In the genomic region with DNA sequence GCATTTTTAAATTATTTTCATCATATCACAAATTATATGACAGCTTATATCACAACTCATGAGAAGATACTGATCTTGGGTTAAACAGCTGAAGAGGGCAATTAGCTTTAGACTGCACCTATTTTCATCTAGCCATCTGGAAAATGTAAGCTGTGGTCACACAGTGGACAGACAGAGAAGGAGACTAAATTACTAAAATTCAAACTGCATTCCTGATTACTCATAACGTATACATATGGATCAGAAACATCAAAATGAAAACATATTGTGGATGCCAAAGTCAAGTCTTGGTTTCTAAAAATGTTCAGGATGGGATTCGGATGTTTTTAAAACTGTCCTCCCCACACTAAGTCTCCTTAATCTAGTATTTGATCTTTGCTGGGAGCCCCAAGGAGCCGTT, we compare ENCODE assay signal across 20 cellular contexts. TPM values are rescaled to one million over a fixed set of nuclear protein-coding genes. Genes with fewer than 3 reads are reported as not detected.
DNase-seq lines count a peak whose midpoint lies in the region; ATAC-seq, FAIRE-seq and TF ChIP-seq lines count a peak whose summit lies in the region.
"Had no signal": no experiment of that assay in that cellular context is flagged by ENCODE, and none has a peak within 500 bp of the region (broad histone marks: within the 10 kb centered on the region; RNA-seq: fewer than 3 reads in every experiment).

No MANE protein-coding gene starts in this region.

- TF ChIP-seq CTCF in RWPE2 (IDR thresholded peaks at IDR 0.05; ENCODE audit: poor library complexity, severe bottlenecking), result no peak

- peaks cover 56% of the 10 kb centered on the region for H3K4me1 Mint-ChIP-seq in activated naive CD4-positive, alpha-beta T cell treated with anti-CD3 and anti-CD28 coated beads, Interleukin-2, amount 50 U/mL, for 24 hours
- H3K4me1 Mint-ChIP-seq in activated naive CD4-positive, alpha-beta T cell treated with anti-CD3 and anti-CD28 coated beads for 36 hours (ENCODE audit: low read depth), result peaks cover 28% of the 10 kb centered on the region

- H3K4me2 ChIP-seq in skeletal muscle satellite cell (ENCODE audit: low read length), result peak overlapping the region; percentile 69

- 72 to 90% (median 77%) methylated on average over 3 of the region's 3 CpGs for WGBS in small intestine, 3 donors

- no peak overlapping the region for H3K27ac ChIP-seq in RWPE2 (ENCODE audit: poor library complexity, severe bottlenecking)
- H3K27ac ChIP-seq in small intestine (ENCODE audit: low read depth in 1 of 2, low read length in 1 of 2), result no peak overlapping the region
- H3K27ac ChIP-seq: colonic mucosa, stomach, uterus had no signal

- H3K4me3 Mint-ChIP-seq in activated naive CD4-positive, alpha-beta T cell treated with anti-CD3 and anti-CD28 coated beads, Interleukin-2, amount 50 U/mL, for 24 hours, result no peak overlapping the region
- no peak overlapping the region for H3K4me3 Mint-ChIP-seq in activated naive CD4-positive, alpha-beta T cell treated with anti-CD3 and anti-CD28 coated beads for 36 hours
- H3K4me3 Mint-ChIP-seq: activated T-cell treated with anti-CD3 and anti-CD28 coated beads, Interleukin-2, amount 50 U/mL, for 4 hours; CD8-positive, alpha-beta memory T cell had no signal

- H3K4me1 ChIP-seq in RWPE2 (ENCODE audit: insufficient read depth, poor library complexity, severe bottlenecking), result peaks cover 9% of the 10 kb centered on the region
- peaks cover 40% of the 10 kb centered on the region for H3K4me1 ChIP-seq in skeletal muscle satellite cell (ENCODE audit: control insufficient read depth, insufficient read depth, low read length)
- no peaks in the 10 kb centered on the region for H3K4me1 ChIP-seq in small intestine (ENCODE audit: control insufficient read depth in 2 of 2, insufficient read depth in 1 of 2, low read depth in 1 of 2, low read length in 1 of 2)
- H3K4me1 ChIP-seq: colonic mucosa had no signal

- H3K36me3 Mint-ChIP-seq in activated naive CD4-positive, alpha-beta T cell treated with anti-CD3 and anti-CD28 coated beads, Interleukin-2, amount 50 U/mL, for 24 hours, result peaks cover 2% of the 10 kb centered on the region
- H3K36me3 Mint-ChIP-seq in activated naive CD4-positive, alpha-beta T cell treated with anti-CD3 and anti-CD28 coated beads for 36 hours (ENCODE audit: low read depth), result peaks cover 6% of the 10 kb centered on the region

- H3K27me3 ChIP-seq in RWPE2 (ENCODE audit: insufficient read depth, poor library complexity, severe bottlenecking), result no peaks in the 10 kb centered on the region
- no peaks in the 10 kb centered on the region for H3K27me3 ChIP-seq in skeletal muscle satellite cell (ENCODE audit: control insufficient read depth, insufficient read depth, low read length)
- H3K27me3 ChIP-seq in small intestine (ENCODE audit: control insufficient read depth in 2 of 2, insufficient read depth in 2 of 2, low read length in 2 of 2), result no peaks in the 10 kb centered on the region
- H3K27me3 ChIP-seq: colonic mucosa, stomach, uterus had no signal

- CTCF ChIA-PET in activated naive CD4-positive, alpha-beta T cell treated with anti-CD3 and anti-CD28 coated beads for 36 hours (lab: Charles Lee), result interaction anchor here (1.1 kb wide), 1 partner anchor 109 kb away, joined by 3 read pairs; no protein-coding TSS in a partner anchor

- no peak for DNase-seq in activated naive CD4-positive, alpha-beta T cell treated with anti-CD3 and anti-CD28 coated beads for 36 hours
- DNase-seq in RWPE2 (ENCODE audit: low spot score), result no peak
- peak; percentile 46 for DNase-seq in fibroblast of gingiva (ENCODE audit: low read depth)
- no peak for DNase-seq in NCI-H510A treated with DMSO at 0.1 percent for 48 hours (lab: John Stamatoyannopoulos, UW)
- DNase-seq in activated gamma-delta T cell treated with Interleukin-2 at 50 U/mL for 16 hours, result no peak
- no peak for DNase-seq in small intestine
- DNase-seq: activated CD4-positive, alpha-beta T cell treated with anti-CD3 and anti-CD28 coated beads, Interleukin-2, amount 50 U/mL, for 48 hours; activated T-cell treated with anti-CD3 and anti-CD28 coated beads, Interleukin-2, amount 50 U/mL, for 4 hours; CD8-positive, alpha-beta memory T cell; colonic mucosa; hypothalamus; NCI-H1930; NCI-H524 treated with DMSO at 0.1 percent for 48 hours; retina; stomach; uterus had no signal

- H3K9me3 ChIP-seq in RWPE2 (ENCODE audit: severe bottlenecking) (no peaks in the 10 kb centered on the region), skeletal muscle satellite cell (replicated peaks; ENCODE audit: low read length) (no peaks in the 10 kb centered on the region), small intestine (ENCODE audit: control insufficient read depth, low read depth) (no peaks in the 10 kb centered on the region)
- H3K9me3 ChIP-seq: colonic mucosa, stomach, uterus had no signal

- H3K27ac Mint-ChIP-seq in activated naive CD4-positive, alpha-beta T cell treated with anti-CD3 and anti-CD28 coated beads, Interleukin-2, amount 50 U/mL, for 24 hours, result peak overlapping the region; percentile 31
- no peak overlapping the region for H3K27ac Mint-ChIP-seq in activated naive CD4-positive, alpha-beta T cell treated with anti-CD3 and anti-CD28 coated beads for 36 hours

- H3K27me3 Mint-ChIP-seq in activated naive CD4-positive, alpha-beta T cell treated with anti-CD3 and anti-CD28 coated beads, Interleukin-2, amount 50 U/mL, for 24 hours, result no peaks in the 10 kb centered on the region
- no peaks in the 10 kb centered on the region for H3K27me3 Mint-ChIP-seq in activated naive CD4-positive, alpha-beta T cell treated with anti-CD3 and anti-CD28 coated beads for 36 hours (ENCODE audit: low read depth)
- H3K27me3 Mint-ChIP-seq: CD8-positive, alpha-beta memory T cell had no signal

- peak overlapping the region; percentile 8 for H3K9ac ChIP-seq in skeletal muscle satellite cell (ENCODE audit: low read depth, low read length)

- H3K36me3 ChIP-seq in RWPE2 (ENCODE audit: low read depth) (0 out of 2 replicates have a peak, but pooled peaks cover 8% of the 10 kb centered on the region), skeletal muscle satellite cell (ENCODE audit: insufficient read depth, low read length) (peaks cover 3% of the 10 kb centered on the region), small intestine (ENCODE audit: control insufficient read depth in 2 of 2, insufficient read depth in 2 of 2, low read length in 2 of 2) (peaks cover 0 to 2% of the 10 kb centered on the region in 2 donors)
- H3K36me3 ChIP-seq: colonic mucosa, uterus had no signal

- FAIRE-seq in small intestine (lab: Jason Lieb, UNC), result no peak
- FAIRE-seq: A204.1, H1 had no signal

- intact Hi-C loops in activated naive CD4-positive, alpha-beta T cell treated with anti-CD3 and anti-CD28 coated beads for 36 hours (cut with micrococcal nuclease), result loop anchor here (10.0 kb wide), 1 partner anchor 1542 kb away; no protein-coding TSS in a partner anchor

- peak; percentile 58; the same call in 1 of the 3 replicates for ATAC-seq in RWPE2 (ENCODE audit: low read depth)
- ATAC-seq: activated T-cell treated with anti-CD3 and anti-CD28 coated beads, Interleukin-2, amount 50 U/mL, for 4 hours had no signal

- H3K9me3 Mint-ChIP-seq in activated naive CD4-positive, alpha-beta T cell treated with anti-CD3 and anti-CD28 coated beads, Interleukin-2, amount 50 U/mL, for 24 hours, result no peaks in the 10 kb centered on the region
- no peaks in the 10 kb centered on the region for H3K9me3 Mint-ChIP-seq in activated naive CD4-positive, alpha-beta T cell treated with anti-CD3 and anti-CD28 coated beads for 36 hours
- H3K9me3 Mint-ChIP-seq: activated T-cell treated with anti-CD3 and anti-CD28 coated beads, Interleukin-2, amount 50 U/mL, for 4 hours; CD8-positive, alpha-beta memory T cell had no signal

- H3K4me3 ChIP-seq in RWPE2 (ENCODE audit: severe bottlenecking), result no peak overlapping the region
- H3K4me3 ChIP-seq in skeletal muscle satellite cell (ENCODE audit: low read length), result peak overlapping the region; percentile 39
- no peak overlapping the region for H3K4me3 ChIP-seq in small intestine (ENCODE audit: low read depth in 1 of 2, low read length in 2 of 2)
- H3K4me3 ChIP-seq: colonic mucosa, stomach, uterus had no signal

RNA-seq across cellular contexts. Expression of a gene that starts 6.6 kb away (rescaled TPM):
- 10 to 100 TPM; 37.2 to 42.6 TPM for total RNA-seq in activated naive CD4-positive, alpha-beta T cell treated with anti-CD3 and anti-CD28 coated beads for 36 hours
- total RNA-seq in skeletal muscle satellite cell (2012; rRNA removed), result 18.3 and 21.2 TPM in 2 replicates
- polyA plus RNA-seq in small intestine, result 10 to 100 TPM; 10.7 to 19.0 (median 15.9) TPM

RNA-seq across cellular contexts. Expression of a gene that starts 7.0 kb away (rescaled TPM):
- 10 to 100 TPM; 24.9 to 27.2 TPM for total RNA-seq in activated naive CD4-positive, alpha-beta T cell treated with anti-CD3 and anti-CD28 coated beads for 36 hours
- 32.4 and 33.9 TPM in 2 replicates for total RNA-seq in skeletal muscle satellite cell (2012; rRNA removed)
- polyA plus RNA-seq in small intestine, result 10 to 100 TPM; 17.8 to 27.3 (median 23.2) TPM

RNA-seq across cellular contexts. Expression of a gene that starts 40.6 kb away (rescaled TPM):
- 100 to 1,000 TPM; 143 to 146 TPM for total RNA-seq in activated naive CD4-positive, alpha-beta T cell treated with anti-CD3 and anti-CD28 coated beads for 36 hours
- total RNA-seq in skeletal muscle satellite cell (2012; rRNA removed), result 15.9 and 28.6 TPM in 2 replicates
- polyA plus RNA-seq in small intestine, result 100 to 1,000 TPM; 111 to 309 (median 124) TPM
